Comparison of ENCODE assay signal across 8 cellular contexts in genomic region chr4:924107-925096, GRCh38. TPM values are rescaled to one million over a fixed set of nuclear protein-coding genes. Genes with fewer than 3 reads are reported as not detected.
DNase-seq lines count a peak whose midpoint lies in the region; ATAC-seq and TF ChIP-seq lines count a peak whose summit lies in the region.

No MANE protein-coding gene starts in this region.

- intact Hi-C loops in activated CD4-positive, alpha-beta T cell treated with anti-CD3 and anti-CD28 coated beads, Interleukin-2, amount 10 ng/mL, durations not matched to agents 24 days and 14 days (cut with micrococcal nuclease), result loop anchor here (1.0 kb wide), 1 partner anchor 45 kb away; no protein-coding TSS in a partner anchor

- no peaks in the 10 kb centered on the region for H3K27me3 Mint-ChIP-seq in activated CD4-positive, alpha-beta T cell treated with anti-CD3 and anti-CD28 coated beads, Interleukin-2, amount 10 ng/mL, durations not matched to agents 24 days and 14 days

- TF ChIP-seq CTCF in choroid plexus epithelial cell (conservative IDR thresholded peaks at IDR 0.05; ENCODE audit: low read depth, low read length), result no peak

- no peak overlapping the region for H3K4me3 ChIP-seq in choroid plexus epithelial cell (ENCODE audit: low read depth, low read length)

- peak overlapping the region; percentile 90 for H3K27ac Mint-ChIP-seq in activated CD4-positive, alpha-beta T cell treated with anti-CD3 and anti-CD28 coated beads, Interleukin-2, amount 10 ng/mL, durations not matched to agents 24 days and 14 days

- peaks cover 41% of the 10 kb centered on the region for H3K4me1 Mint-ChIP-seq in activated CD4-positive, alpha-beta T cell treated with anti-CD3 and anti-CD28 coated beads, Interleukin-2, amount 10 ng/mL, durations not matched to agents 24 days and 14 days

- H3K36me3 Mint-ChIP-seq in activated CD4-positive, alpha-beta T cell treated with anti-CD3 and anti-CD28 coated beads, Interleukin-2, amount 10 ng/mL, durations not matched to agents 24 days and 14 days (ENCODE audit: low read depth), result peaks cover 31% of the 10 kb centered on the region

- no peaks in the 10 kb centered on the region for H3K9me3 Mint-ChIP-seq in activated CD4-positive, alpha-beta T cell treated with anti-CD3 and anti-CD28 coated beads, Interleukin-2, amount 10 ng/mL, durations not matched to agents 24 days and 14 days

- peak overlapping the region; percentile 24 for H3K4me3 Mint-ChIP-seq in activated CD4-positive, alpha-beta T cell treated with anti-CD3 and anti-CD28 coated beads, Interleukin-2, amount 10 ng/mL, durations not matched to agents 24 days and 14 days

- DNase-seq in activated CD4-positive, alpha-beta T cell treated with anti-CD3 and anti-CD28 coated beads, Interleukin-2, amount 10 ng/mL, durations not matched to agents 24 days and 14 days, result no peak
- no peak for DNase-seq in activated CD4-positive, alpha-beta T cell treated with anti-CD3 and anti-CD28 coated beads for 4 hours
- DNase-seq in NAMALWA (ENCODE audit: low spot score) (peak; percentile 43), choroid plexus epithelial cell (ENCODE audit: low read depth) (peak; percentile 56), UCSD-AML1 (lab: John Stamatoyannopoulos, UW; ENCODE audit: unreplicated experiment) (no peak), NCI-H146 (lab: John Stamatoyannopoulos, UW) (no peak)
- DNase-seq in stimulated activated CD8-positive, alpha-beta memory T cell treated with anti-CD3 and anti-CD28 coated beads, Interleukin-4, amount 100 ng/mL, for 48 hours, result peak; percentile 58

- ATAC-seq in GM21528 (IDR thresholded peaks at IDR 0.05; ENCODE audit: low FRiP score, unreplicated experiment), result no peak

RNA-seq across cellular contexts. Expression of gene GAK, which starts 7.7 kb away (rescaled TPM):
- 131 and 147 TPM in 2 replicates for total RNA-seq in activated CD4-positive, alpha-beta T cell treated with anti-CD3 and anti-CD28 coated beads, Interleukin-2, amount 10 ng/mL, durations not matched to agents 24 days and 14 days

RNA-seq across cellular contexts. Expression of gene TMEM175, which starts 7.9 kb away (rescaled TPM):
- 12.7 and 13.9 TPM in 2 replicates for total RNA-seq in activated CD4-positive, alpha-beta T cell treated with anti-CD3 and anti-CD28 coated beads, Interleukin-2, amount 10 ng/mL, durations not matched to agents 24 days and 14 days

RNA-seq across cellular contexts. Expression of gene DGKQ, which starts 49.0 kb away (rescaled TPM):
- total RNA-seq in activated CD4-positive, alpha-beta T cell treated with anti-CD3 and anti-CD28 coated beads, Interleukin-2, amount 10 ng/mL, durations not matched to agents 24 days and 14 days, result 15.2 and 16.6 TPM in 2 replicates

Comparison
In these comparisons a context has a peak if more than half of its experiments do, and no peak if none do; other contexts are left out.
1. DNase-seq: peak in NAMALWA (single experiment), choroid plexus epithelial cell (single experiment) and stimulated activated CD8-positive, alpha-beta memory T cell treated with anti-CD3 and anti-CD28 coated beads, Interleukin-4, amount 100 ng/mL, for 48 hours (single experiment); none in activated CD4-positive, alpha-beta T cell treated with anti-CD3 and anti-CD28 coated beads, Interleukin-2, amount 10 ng/mL, durations not matched to agents 24 days and 14 days (single experiment), activated CD4-positive, alpha-beta T cell treated with anti-CD3 and anti-CD28 coated beads for 4 hours (0 of 2), UCSD-AML1 (single experiment) and NCI-H146 (single experiment).